ENCODE assay signal across 8 cellular contexts in genomic region chr18:50558948-50559749, GRCh38. TPM values are rescaled to one million over a fixed set of nuclear protein-coding genes. Genes with fewer than 3 reads are reported as not detected.
DNase-seq lines count a peak whose midpoint lies in the region; ATAC-seq and TF ChIP-seq lines count a peak whose summit lies in the region.

No MANE protein-coding gene starts in this region.

- H3K4me1 ChIP-seq in left ventricle myocardium inferior, result peaks cover 22% of the 10 kb centered on the region
- peaks cover 5% of the 10 kb centered on the region for H3K4me1 ChIP-seq in rectal smooth muscle tissue (ENCODE audit: control insufficient read depth, insufficient read depth, low read length)

- intact Hi-C loops in left ventricle myocardium inferior (cut with micrococcal nuclease), result no loop called here

- H3K9me3 ChIP-seq in SK-N-MC (ENCODE audit: low read depth, low read length), result no peaks in the 10 kb centered on the region
- peaks cover 15% of the 10 kb centered on the region for H3K9me3 ChIP-seq in left ventricle myocardium inferior (replicated peaks)

- H3K4me3 ChIP-seq in SK-N-MC (peak overlapping the region; percentile 69), left ventricle myocardium inferior (peak overlapping the region; percentile 80), rectal smooth muscle tissue (ENCODE audit: low read length) (peak overlapping the region; percentile 56)

- peak; percentile 4 for ATAC-seq in GM21825 (IDR thresholded peaks at IDR 0.05; ENCODE audit: unreplicated experiment)
- no peak for ATAC-seq in HG03045 (IDR thresholded peaks at IDR 0.05; ENCODE audit: unreplicated experiment)
- ATAC-seq in HG03342 (IDR thresholded peaks at IDR 0.05; ENCODE audit: unreplicated experiment), result no peak

- H3K9ac ChIP-seq in SK-N-MC (ENCODE audit: insufficient read length), result no peak overlapping the region
- H3K9ac ChIP-seq in rectal smooth muscle tissue (ENCODE audit: low read length), result no peak overlapping the region

- H3K36me3 ChIP-seq in SK-N-MC (ENCODE audit: insufficient read depth, low read length) (no peaks in the 10 kb centered on the region), left ventricle myocardium inferior (no peaks in the 10 kb centered on the region), rectal smooth muscle tissue (ENCODE audit: control insufficient read depth, insufficient read depth, low read length) (no peaks in the 10 kb centered on the region)

- no peak for DNase-seq in SK-N-MC (ENCODE audit: low read depth, low spot score)
- no peak for DNase-seq in left ventricle myocardium inferior
- DNase-seq in NCI-H510A treated with DMSO at 0.1 percent for 48 hours (lab: John Stamatoyannopoulos, UW), result no peak
- DNase-seq in stimulated activated naive CD4-positive, alpha-beta T cell (lab: John Stamatoyannopoulos, UW), result no peak

- no peak overlapping the region for H3K27ac ChIP-seq in SK-N-MC
- peak overlapping the region; percentile 76 for H3K27ac ChIP-seq in left ventricle myocardium inferior (replicated peaks)
- peak overlapping the region; percentile 74 for H3K27ac ChIP-seq in rectal smooth muscle tissue (ENCODE audit: low read depth, low read length)

- no peak for TF ChIP-seq CTCF in left ventricle myocardium inferior (IDR thresholded peaks at IDR 0.05; ENCODE audit: borderline replicate concordance)

- H3K27me3 ChIP-seq in left ventricle myocardium inferior (ENCODE audit: low read depth), result peaks cover 64% of the 10 kb centered on the region
- H3K27me3 ChIP-seq in rectal smooth muscle tissue (ENCODE audit: control insufficient read depth, insufficient read depth, low read length), result no peaks in the 10 kb centered on the region

RNA-seq across cellular contexts. Expression of gene MAPK4, which starts 0.7 kb away (rescaled TPM):
- total RNA-seq in left ventricle myocardium inferior, result 21.7 TPM
